13 cellular contexts compared by ENCODE assay signal in the genomic region with DNA sequence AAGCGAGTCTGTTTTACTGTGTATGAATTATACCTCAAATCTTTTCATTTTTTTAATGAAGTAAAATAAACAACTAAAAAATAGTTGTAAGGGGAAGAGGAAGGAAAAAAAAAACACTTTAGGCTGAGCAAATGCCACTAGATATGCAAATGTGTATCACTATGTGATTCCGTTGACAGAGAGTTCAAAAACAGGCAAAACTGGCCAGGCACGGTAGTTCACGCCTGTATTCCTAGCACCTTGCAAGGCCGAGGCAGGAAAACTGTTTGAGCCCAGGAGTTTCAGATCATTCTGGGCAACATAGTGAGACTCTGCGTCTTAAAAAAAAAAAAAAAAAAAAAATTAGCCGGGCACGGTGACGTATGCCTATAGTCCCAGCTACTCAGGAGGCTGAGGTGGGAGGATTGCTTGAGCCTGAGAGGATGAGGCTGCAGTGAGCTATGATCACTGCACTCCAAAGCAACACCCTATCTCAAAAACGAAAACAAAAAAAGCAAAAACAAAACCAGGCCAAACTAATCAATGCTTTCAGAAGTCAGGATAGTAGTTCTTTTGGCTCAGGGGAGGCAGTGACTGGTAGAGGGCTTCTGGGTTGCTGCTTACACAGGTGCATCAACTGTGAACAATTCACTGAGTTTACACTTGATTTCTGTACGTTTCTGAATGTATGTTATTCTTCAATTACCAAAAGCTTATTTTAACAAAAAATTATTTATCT. TPM values are rescaled to one million over a fixed set of nuclear protein-coding genes. Genes with fewer than 3 reads are reported as not detected.
A peak's percentile ranks its signal among the peaks of the same experiment; 100 is the strongest.
DNase-seq lines count a peak whose midpoint lies in the region; ATAC-seq and TF ChIP-seq lines count a peak whose summit lies in the region.
"Had no signal": no experiment of that assay in that cellular context is flagged by ENCODE, and none has a peak within 500 bp of the region (broad histone marks: within the 10 kb centered on the region; RNA-seq: fewer than 3 reads in every experiment).

No MANE protein-coding gene starts in this region.

- H3K9me3 Mint-ChIP-seq in mesothelial cell of epicardium = no peaks in the 10 kb centered on the region

- peaks cover 77% of the 10 kb centered on the region for H3K79me2 ChIP-seq in KMS-11 (ENCODE audit: insufficient read depth, low read depth)

- H3K27me3 Mint-ChIP-seq in mesothelial cell of epicardium (ENCODE audit: low read depth) = no peaks in the 10 kb centered on the region

- no peak overlapping the region for H3K4me3 ChIP-seq in KMS-11 (IDR thresholded peaks at IDR 0.05; ENCODE audit: insufficient read depth, low read depth, low read length)
- H3K4me3 ChIP-seq: esophagus muscularis mucosa had no signal

- H3K9ac ChIP-seq in KMS-11 = no peak overlapping the region

- DNase-seq in mesothelial cell of epicardium (ENCODE audit: low spot score in 2 of 2, unreplicated experiment in 2 of 2) (no peak), NCI-H146 (lab: John Stamatoyannopoulos, UW) (no peak)
- DNase-seq in activated CD4-positive, CD25-positive, alpha-beta regulatory T cell (lab: John Stamatoyannopoulos, UW) = no peak
- DNase-seq: anterior cingulate cortex, EL, HCEC 1CT, kidney glomerular epithelial cell had no signal

- no peak overlapping the region for H2AFZ ChIP-seq in KMS-11 (ENCODE audit: low read depth)

- peak overlapping the region; percentile 6; the same call in 1 of the 2 replicates for H3K4me2 ChIP-seq in KMS-11

- peaks cover 33% of the 10 kb centered on the region for H3K4me1 ChIP-seq in KMS-11 (ENCODE audit: low read depth, poor library complexity, severe bottlenecking)
- H3K4me1 ChIP-seq: esophagus muscularis mucosa had no signal

- H3K4me3 Mint-ChIP-seq in mesothelial cell of epicardium = no peak overlapping the region

- no peak overlapping the region for H3K27ac ChIP-seq in KMS-11
- H3K27ac ChIP-seq: esophagus muscularis mucosa had no signal

- peak; percentile 74 for ATAC-seq in GM18517 (IDR thresholded peaks at IDR 0.05; ENCODE audit: unreplicated experiment)
- ATAC-seq in GM21526 (IDR thresholded peaks at IDR 0.05; ENCODE audit: low FRiP score, unreplicated experiment) = peak; percentile 46
- no peak for ATAC-seq in HG02884 (IDR thresholded peaks at IDR 0.05; ENCODE audit: unreplicated experiment)
- ATAC-seq in GM21367 (IDR thresholded peaks at IDR 0.05; ENCODE audit: unreplicated experiment) = no peak

- peaks cover 7% of the 10 kb centered on the region; the same call in 1 of the 2 replicates for H3K36me3 ChIP-seq in KMS-11 (ENCODE audit: insufficient read depth)
- H3K36me3 ChIP-seq: esophagus muscularis mucosa had no signal

- peaks cover 13% of the 10 kb centered on the region; the same call in 1 of the 2 replicates for H4K20me1 ChIP-seq in KMS-11 (ENCODE audit: insufficient read depth)

- H3K27me3 ChIP-seq in KMS-11 (ENCODE audit: insufficient read depth, low read depth) = no peaks in the 10 kb centered on the region
- H3K27me3 ChIP-seq: esophagus muscularis mucosa had no signal

- H3K36me3 Mint-ChIP-seq in mesothelial cell of epicardium = peaks cover 20% of the 10 kb centered on the region

- peak overlapping the region; percentile 86 for H3K27ac Mint-ChIP-seq in mesothelial cell of epicardium

- peaks cover 24% of the 10 kb centered on the region for H3K4me1 Mint-ChIP-seq in mesothelial cell of epicardium

- no peak for TF ChIP-seq CTCF in KMS-11 (conservative IDR thresholded peaks at IDR 0.05; ENCODE audit: low read depth, low read length)
- TF ChIP-seq CTCF in mesothelial cell of epicardium (IDR thresholded peaks at IDR 0.05; ENCODE audit: unreplicated experiment) = no peak

RNA-seq across cellular contexts. Expression of a gene that starts 7.4 kb away (rescaled TPM):
- total RNA-seq in mesothelial cell of epicardium = 51.7 to 59.1 TPM (median 56.9 TPM) in 3 replicates

RNA-seq across cellular contexts. Expression of a gene that starts 32.3 kb away (rescaled TPM):
- total RNA-seq in mesothelial cell of epicardium = 18.6 to 21.5 TPM (median 20.2 TPM) in 3 replicates

RNA-seq across cellular contexts. Expression of a gene that starts 35.4 kb away (rescaled TPM):
- 21.7 to 26.2 TPM (median 25.2 TPM) in 3 replicates for total RNA-seq in mesothelial cell of epicardium

RNA-seq across cellular contexts. Expression of a gene that starts 51.9 kb away (rescaled TPM):
- 75.8 to 79.7 TPM (median 79.3 TPM) in 3 replicates for total RNA-seq in mesothelial cell of epicardium

RNA-seq across cellular contexts. Expression of a gene that starts 54.6 kb away (rescaled TPM):
- total RNA-seq in mesothelial cell of epicardium = 11.5 to 12.4 TPM (median 11.9 TPM) in 3 replicates

Comparison
In these comparisons a context has a peak if more than half of its experiments do, and no peak if none do; other contexts are left out.
1. ATAC-seq: peak in GM18517 (single experiment) and GM21526 (single experiment); none in HG02884 (single experiment) and GM21367 (single experiment).